27 cellular contexts compared by ENCODE assay signal in the genomic region with DNA sequence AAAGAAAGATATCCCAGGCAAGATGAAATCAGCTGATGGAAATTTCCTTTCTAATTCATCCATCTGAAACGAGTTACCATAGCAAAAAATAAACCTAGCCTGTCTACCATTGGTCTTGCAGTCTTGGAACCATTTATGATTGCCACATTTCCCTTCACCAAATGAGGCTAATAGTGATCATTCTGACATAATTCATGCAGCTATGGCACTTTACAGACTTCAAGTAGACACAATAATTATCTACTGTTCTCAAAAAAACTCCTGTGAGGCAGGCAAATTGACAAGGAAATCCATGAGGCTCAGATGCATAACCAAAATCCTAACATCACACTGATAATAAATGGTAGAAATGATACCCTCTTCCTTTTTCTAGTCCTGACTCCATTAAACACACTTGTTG.
DNase-seq lines count a peak whose midpoint lies in the region; TF ChIP-seq lines count a peak whose summit lies in the region.
"Had no signal": no experiment of that assay in that cellular context is flagged by ENCODE, and none has a peak within 500 bp of the region (broad histone marks: within the 10 kb centered on the region; RNA-seq: fewer than 3 reads in every experiment).

No MANE protein-coding gene starts in this region.

- no peaks in the 10 kb centered on the region for H3F3A ChIP-seq in neural cell (ENCODE audit: insufficient read depth, low read length, poor library complexity, severe bottlenecking)

- H3K9me2 ChIP-seq in neural cell (ENCODE audit: insufficient read depth, low read length), result no peaks in the 10 kb centered on the region

- no peak for DNase-seq in HPDE6-E6E7 (ENCODE audit: extremely low spot score)
- DNase-seq: 8988T; ACHN; AML-193; BE2C; C1 segment of cervical spinal cord; Caco-2; Calu3; CD4-positive, alpha-beta memory T cell; CD4-positive, alpha-beta T cell; CD4-positive, CD25-positive, alpha-beta regulatory T cell; CD8-positive, alpha-beta memory T cell; CD8-positive, alpha-beta T cell; COR-L47; DMS 273 treated with DMSO at 0.1 percent for 48 hours; DMS153; DMS53; DMS79; DMS79 treated with DMSO at 0.1 percent for 48 hours; DND-41; EL had no signal

- no peaks in the 10 kb centered on the region for H3K36me3 ChIP-seq in neural cell (ENCODE audit: insufficient read depth, low read length)
- H3K36me3 ChIP-seq: BE2C; BLaER1; BLaER1 treated with 17β-estradiol and CSF1 and Interleukin-3, amounts not matched to agents 10 nM and 100 nM had no signal

- no peaks in the 10 kb centered on the region for H3K9me3 ChIP-seq in neural cell (ENCODE audit: low read length)
- H3K9me3 ChIP-seq: BE2C, Caco-2 had no signal

- TF ChIP-seq CTCF in neural cell (IDR thresholded peaks at IDR 0.05; ENCODE audit: poor library complexity, severe bottlenecking), result no peak

- H3K79me2 ChIP-seq in neural cell (replicated peaks; ENCODE audit: insufficient read depth, low read length), result no peaks in the 10 kb centered on the region

- H3K9ac ChIP-seq in neural cell (ENCODE audit: low read length), result no peak overlapping the region
- H3K9ac ChIP-seq: BLaER1; BLaER1 treated with 17β-estradiol and CSF1 and Interleukin-3, amounts not matched to agents 10 nM and 100 nM had no signal

- H3K4me3 ChIP-seq in neural cell (ENCODE audit: low read length), result no peak overlapping the region
- H3K4me3 ChIP-seq: A549; BLaER1; BLaER1 treated with 17β-estradiol and CSF1 and Interleukin-3, amounts not matched to agents 10 nM and 100 nM had no signal

- H3K4me2 ChIP-seq in neural cell (ENCODE audit: low read length), result no peak overlapping the region
- H3K4me2 ChIP-seq: A549; BLaER1; BLaER1 treated with 17β-estradiol and CSF1 and Interleukin-3, amounts not matched to agents 10 nM and 100 nM had no signal

- peak; percentile 98 for TF ChIP-seq EP300 in neural cell (conservative IDR thresholded peaks at IDR 0.05; ENCODE audit: poor library complexity, severe bottlenecking)

- no peak overlapping the region for H2AFZ ChIP-seq in neural cell (ENCODE audit: low read depth, low read length)

- no peaks in the 10 kb centered on the region for H4K20me1 ChIP-seq in neural cell (ENCODE audit: insufficient read depth)
- H4K20me1 ChIP-seq: BLaER1; BLaER1 treated with 17β-estradiol and CSF1 and Interleukin-3, amounts not matched to agents 10 nM and 100 nM had no signal

- H3K27me3 ChIP-seq in neural cell (ENCODE audit: insufficient read depth, low read depth, low read length), result no peaks in the 10 kb centered on the region
- H3K27me3 ChIP-seq: BE2C; BLaER1; BLaER1 treated with 17β-estradiol and CSF1 and Interleukin-3, amounts not matched to agents 10 nM and 100 nM had no signal

- TF ChIP-seq RAD21 in neural cell (conservative IDR thresholded peaks at IDR 0.05), result no peak

- peak overlapping the region; percentile 69 for H3K27ac ChIP-seq in neural cell (ENCODE audit: low read length)
- H3K27ac ChIP-seq: 22Rv1; A549; BLaER1; BLaER1 treated with 17β-estradiol and CSF1 and Interleukin-3, amounts not matched to agents 10 nM and 100 nM; C4-2B had no signal

TF ChIP-seq in neural cell, 6 proteins besides CTCF, POLR2A, EP300 and RAD21:
- TF ChIP-seq TAF1 (IDR thresholded peaks at IDR 0.05; ENCODE audit: low read depth) (no peak), SMC3 (conservative IDR thresholded peaks at IDR 0.05; ENCODE audit: poor library complexity) (peak; percentile 20), POLR2AphosphoS5 (IDR thresholded peaks at IDR 0.05) (peak; percentile 74), EZH2 (IDR thresholded peaks at IDR 0.05; ENCODE audit: borderline replicate concordance, insufficient read depth, low read length, poor library complexity, severe bottlenecking) (no peak)
- TF ChIP-seq, protein P1, sequence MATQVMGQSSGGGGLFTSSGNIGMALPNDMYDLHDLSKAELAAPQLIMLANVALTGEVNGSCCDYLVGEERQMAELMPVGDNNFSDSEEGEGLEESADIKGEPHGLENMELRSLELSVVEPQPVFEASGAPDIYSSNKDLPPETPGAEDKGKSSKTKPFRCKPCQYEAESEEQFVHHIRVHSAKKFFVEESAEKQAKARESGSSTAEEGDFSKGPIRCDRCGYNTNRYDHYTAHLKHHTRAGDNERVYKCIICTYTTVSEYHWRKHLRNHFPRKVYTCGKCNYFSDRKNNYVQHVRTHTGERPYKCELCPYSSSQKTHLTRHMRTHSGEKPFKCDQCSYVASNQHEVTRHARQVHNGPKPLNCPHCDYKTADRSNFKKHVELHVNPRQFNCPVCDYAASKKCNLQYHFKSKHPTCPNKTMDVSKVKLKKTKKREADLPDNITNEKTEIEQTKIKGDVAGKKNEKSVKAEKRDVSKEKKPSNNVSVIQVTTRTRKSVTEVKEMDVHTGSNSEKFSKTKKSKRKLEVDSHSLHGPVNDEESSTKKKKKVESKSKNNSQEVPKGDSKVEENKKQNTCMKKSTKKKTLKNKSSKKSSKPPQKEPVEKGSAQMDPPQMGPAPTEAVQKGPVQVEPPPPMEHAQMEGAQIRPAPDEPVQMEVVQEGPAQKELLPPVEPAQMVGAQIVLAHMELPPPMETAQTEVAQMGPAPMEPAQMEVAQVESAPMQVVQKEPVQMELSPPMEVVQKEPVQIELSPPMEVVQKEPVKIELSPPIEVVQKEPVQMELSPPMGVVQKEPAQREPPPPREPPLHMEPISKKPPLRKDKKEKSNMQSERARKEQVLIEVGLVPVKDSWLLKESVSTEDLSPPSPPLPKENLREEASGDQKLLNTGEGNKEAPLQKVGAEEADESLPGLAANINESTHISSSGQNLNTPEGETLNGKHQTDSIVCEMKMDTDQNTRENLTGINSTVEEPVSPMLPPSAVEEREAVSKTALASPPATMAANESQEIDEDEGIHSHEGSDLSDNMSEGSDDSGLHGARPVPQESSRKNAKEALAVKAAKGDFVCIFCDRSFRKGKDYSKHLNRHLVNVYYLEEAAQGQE (IDR thresholded peaks at IDR 0.05; ENCODE audit: borderline replicate concordance), result peak; percentile 59
